ENCODE assay signal across 1 cellular context in the genomic region with DNA sequence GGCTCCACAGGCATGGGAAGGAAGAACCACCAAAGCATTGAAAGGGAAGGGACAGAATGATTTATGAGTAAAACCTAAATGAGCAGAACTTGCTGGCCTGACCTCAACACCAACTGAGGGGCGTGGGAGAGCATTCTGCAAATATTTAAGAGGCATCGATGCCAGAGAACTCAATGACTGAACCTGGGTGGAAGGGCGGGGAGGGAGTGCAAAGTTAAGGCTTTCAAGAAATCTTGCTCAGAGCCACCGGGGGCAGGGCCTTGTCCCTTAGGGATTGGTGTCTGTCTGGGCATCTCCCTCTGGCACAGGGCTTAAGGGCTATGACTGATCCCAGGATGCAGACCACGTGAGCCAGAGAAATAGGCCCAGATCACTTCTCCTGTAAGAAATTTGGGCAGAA.
TF ChIP-seq lines count a peak whose summit lies in the region.

No MANE protein-coding gene starts in this region.

TF ChIP-seq in GM23338, 12 proteins besides CTCF, POLR2A, EP300 and RAD21 (continued from another document):
- TF ChIP-seq, protein P1, sequence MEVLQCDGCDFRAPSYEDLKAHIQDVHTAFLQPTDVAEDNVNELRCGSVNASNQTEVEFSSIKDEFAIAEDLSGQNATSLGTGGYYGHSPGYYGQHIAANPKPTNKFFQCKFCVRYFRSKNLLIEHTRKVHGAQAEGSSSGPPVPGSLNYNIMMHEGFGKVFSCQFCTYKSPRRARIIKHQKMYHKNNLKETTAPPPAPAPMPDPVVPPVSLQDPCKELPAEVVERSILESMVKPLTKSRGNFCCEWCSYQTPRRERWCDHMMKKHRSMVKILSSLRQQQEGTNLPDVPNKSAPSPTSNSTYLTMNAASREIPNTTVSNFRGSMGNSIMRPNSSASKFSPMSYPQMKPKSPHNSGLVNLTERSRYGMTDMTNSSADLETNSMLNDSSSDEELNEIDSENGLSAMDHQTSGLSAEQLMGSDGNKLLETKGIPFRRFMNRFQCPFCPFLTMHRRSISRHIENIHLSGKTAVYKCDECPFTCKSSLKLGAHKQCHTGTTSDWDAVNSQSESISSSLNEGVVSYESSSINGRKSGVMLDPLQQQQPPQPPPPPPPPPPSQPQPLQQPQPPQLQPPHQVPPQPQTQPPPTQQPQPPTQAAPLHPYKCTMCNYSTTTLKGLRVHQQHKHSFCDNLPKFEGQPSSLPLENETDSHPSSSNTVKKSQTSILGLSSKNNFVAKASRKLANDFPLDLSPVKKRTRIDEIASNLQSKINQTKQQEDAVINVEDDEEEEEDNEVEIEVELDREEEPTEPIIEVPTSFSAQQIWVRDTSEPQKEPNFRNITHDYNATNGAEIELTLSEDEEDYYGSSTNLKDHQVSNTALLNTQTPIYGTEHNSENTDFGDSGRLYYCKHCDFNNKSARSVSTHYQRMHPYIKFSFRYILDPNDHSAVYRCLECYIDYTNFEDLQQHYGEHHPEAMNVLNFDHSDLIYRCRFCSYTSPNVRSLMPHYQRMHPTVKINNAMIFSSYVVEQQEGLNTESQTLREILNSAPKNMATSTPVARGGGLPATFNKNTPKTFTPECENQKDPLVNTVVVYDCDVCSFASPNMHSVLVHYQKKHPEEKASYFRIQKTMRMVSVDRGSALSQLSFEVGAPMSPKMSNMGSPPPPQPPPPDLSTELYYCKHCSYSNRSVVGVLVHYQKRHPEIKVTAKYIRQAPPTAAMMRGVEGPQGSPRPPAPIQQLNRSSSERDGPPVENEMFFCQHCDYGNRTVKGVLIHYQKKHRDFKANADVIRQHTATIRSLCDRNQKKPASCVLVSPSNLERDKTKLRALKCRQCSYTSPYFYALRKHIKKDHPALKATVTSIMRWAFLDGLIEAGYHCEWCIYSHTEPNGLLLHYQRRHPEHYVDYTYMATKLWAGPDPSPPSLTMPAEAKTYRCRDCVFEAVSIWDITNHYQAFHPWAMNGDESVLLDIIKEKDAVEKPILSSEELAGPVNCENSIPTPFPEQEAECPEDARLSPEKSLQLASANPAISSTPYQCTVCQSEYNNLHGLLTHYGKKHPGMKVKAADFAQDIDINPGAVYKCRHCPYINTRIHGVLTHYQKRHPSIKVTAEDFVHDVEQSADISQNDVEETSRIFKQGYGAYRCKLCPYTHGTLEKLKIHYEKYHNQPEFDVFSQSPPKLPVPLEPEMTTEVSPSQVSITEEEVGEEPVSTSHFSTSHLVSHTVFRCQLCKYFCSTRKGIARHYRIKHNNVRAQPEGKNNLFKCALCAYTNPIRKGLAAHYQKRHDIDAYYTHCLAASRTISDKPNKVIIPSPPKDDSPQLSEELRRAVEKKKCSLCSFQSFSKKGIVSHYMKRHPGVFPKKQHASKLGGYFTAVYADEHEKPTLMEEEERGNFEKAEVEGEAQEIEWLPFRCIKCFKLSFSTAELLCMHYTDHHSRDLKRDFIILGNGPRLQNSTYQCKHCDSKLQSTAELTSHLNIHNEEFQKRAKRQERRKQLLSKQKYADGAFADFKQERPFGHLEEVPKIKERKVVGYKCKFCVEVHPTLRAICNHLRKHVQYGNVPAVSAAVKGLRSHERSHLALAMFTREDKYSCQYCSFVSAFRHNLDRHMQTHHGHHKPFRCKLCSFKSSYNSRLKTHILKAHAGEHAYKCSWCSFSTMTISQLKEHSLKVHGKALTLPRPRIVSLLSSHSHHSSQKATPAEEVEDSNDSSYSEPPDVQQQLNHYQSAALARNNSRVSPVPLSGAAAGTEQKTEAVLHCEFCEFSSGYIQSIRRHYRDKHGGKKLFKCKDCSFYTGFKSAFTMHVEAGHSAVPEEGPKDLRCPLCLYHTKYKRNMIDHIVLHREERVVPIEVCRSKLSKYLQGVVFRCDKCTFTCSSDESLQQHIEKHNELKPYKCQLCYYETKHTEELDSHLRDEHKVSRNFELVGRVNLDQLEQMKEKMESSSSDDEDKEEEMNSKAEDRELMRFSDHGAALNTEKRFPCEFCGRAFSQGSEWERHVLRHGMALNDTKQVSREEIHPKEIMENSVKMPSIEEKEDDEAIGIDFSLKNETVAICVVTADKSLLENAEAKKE (CRISPR knock-in tag; IDR thresholded peaks at IDR 0.05) = no peak
- TF ChIP-seq JUNB (IDR thresholded peaks at IDR 0.05; ENCODE audit: unreplicated experiment) = no peak
- no peak for TF ChIP-seq ZNF114 (CRISPR knock-in tag; IDR thresholded peaks at IDR 0.05)
- TF ChIP-seq EZH2 (IDR thresholded peaks at IDR 0.05; ENCODE audit: low read depth, unreplicated experiment) = no peak
- no peak for TF ChIP-seq ETS1 (IDR thresholded peaks at IDR 0.05)
TF ChIP-seq in GM23338: peak in this region for 0.
